In genomic region chr7:100124301-100125229, GRCh38 we compare ENCODE assay signal across 1 cellular context.
TF ChIP-seq lines count a peak whose summit lies in the region.

No MANE protein-coding gene starts in this region.

TF ChIP-seq in K562, 482 proteins besides CTCF, POLR2A, EP300 and RAD21 (continues in another document):
- TF ChIP-seq KDM2B (CRISPR knock-in tag; IDR thresholded peaks at IDR 0.05) (no peak), MTF1 (CRISPR knock-in tag; IDR thresholded peaks at IDR 0.05; ENCODE audit: borderline replicate concordance) (no peak), MEF2D (tag; conservative IDR thresholded peaks at IDR 0.05; ENCODE audit: low read depth) (no peak), C11orf30 (IDR thresholded peaks at IDR 0.05; ENCODE audit: low read depth) (peak; percentile 46; the same call in 1 of the 2 replicates), ZNF780A (CRISPR knock-in tag; IDR thresholded peaks at IDR 0.05) (no peak), SIX5 (IDR thresholded peaks at IDR 0.05; ENCODE audit: borderline replicate concordance in 1 of 2, insufficient read depth in 1 of 2, low read depth in 1 of 2, low read length in 2 of 2) (no peak), PPARD (CRISPR knock-in tag; IDR thresholded peaks at IDR 0.05) (no peak), MLLT1 (IDR thresholded peaks at IDR 0.05) (peak; percentile 19 to 38; a peak in 1 of 4 replicates), ZNF23 (CRISPR knock-in tag; IDR thresholded peaks at IDR 0.05) (no peak), TARDBP (IDR thresholded peaks at IDR 0.05) (no peak), RCOR1 (IDR thresholded peaks at IDR 0.05; ENCODE audit: borderline replicate concordance in 1 of 2, low read depth in 2 of 2, low read length in 2 of 2) (no peak), PURB (CRISPR knock-in tag; IDR thresholded peaks at IDR 0.05; ENCODE audit: low read depth) (no peak), ZNF75A (CRISPR knock-in tag; IDR thresholded peaks at IDR 0.05) (no peak), CHD4 (IDR thresholded peaks at IDR 0.05; ENCODE audit: insufficient read depth, insufficient replicate concordance, low read depth, low read length, poor library complexity, severe bottlenecking) (no peak), ZFP91 (CRISPR knock-in tag; IDR thresholded peaks at IDR 0.05) (no peak), SAP30 (IDR thresholded peaks at IDR 0.05; ENCODE audit: borderline replicate concordance, insufficient read depth, low read depth, low read length, poor library complexity, severe bottlenecking) (no peak), NFE2L1 (tag; IDR thresholded peaks at IDR 0.05; ENCODE audit: borderline replicate concordance, low read depth) (no peak), POLR3G (IDR thresholded peaks at IDR 0.05; ENCODE audit: extremely low read depth, insufficient read length, insufficient replicate concordance) (no peak), ARID1B (IDR thresholded peaks at IDR 0.05) (peak; percentile 16; the same call in 1 of the 2 replicates), CBX5 (IDR thresholded peaks at IDR 0.05; ENCODE audit: borderline replicate concordance, low read depth) (no peak), ELF1 (tag; IDR thresholded peaks at IDR 0.05) (no peak), ZBTB8A (IDR thresholded peaks at IDR 0.05; ENCODE audit: partially characterized antibody) (no peak), HDGF (IDR thresholded peaks at IDR 0.05) (no peak), SMARCB1 (IDR thresholded peaks at IDR 0.05; ENCODE audit: insufficient read length, low read depth) (no peak), BACH1 (tag; IDR thresholded peaks at IDR 0.05) (no peak), ZNF584 (CRISPR knock-in tag; IDR thresholded peaks at IDR 0.05; ENCODE audit: low read depth) (0 out of 2 replicates have a peak, but pooled peaks have one; percentile 22), SMARCE1 (IDR thresholded peaks at IDR 0.05) (no peak), ZNF121 (CRISPR knock-in tag; conservative IDR thresholded peaks at IDR 0.05) (no peak), HNRNPH1 (optimal IDR thresholded peaks at IDR 0.05; ENCODE audit: low read depth, low read length) (no peak), ZNF184 (CRISPR knock-in tag; IDR thresholded peaks at IDR 0.05) (no peak), RBM39 (optimal IDR thresholded peaks at IDR 0.05; ENCODE audit: low read depth, low read length) (no peak), SETDB1 (IDR thresholded peaks at IDR 0.05; ENCODE audit: low read length) (no peak), ZNF79 (CRISPR knock-in tag; IDR thresholded peaks at IDR 0.05; ENCODE audit: low read depth) (no peak), HSF4 (CRISPR knock-in tag; IDR thresholded peaks at IDR 0.05; ENCODE audit: borderline replicate concordance) (no peak), PHF20 (IDR thresholded peaks at IDR 0.05; ENCODE audit: partially characterized antibody) (no peak), ZC3H11A (IDR thresholded peaks at IDR 0.05; ENCODE audit: low read depth, low read length) (no peak), TBL1XR1 (IDR thresholded peaks at IDR 0.05; ENCODE audit: low read length in 2 of 2) (no peak), CHD2 (IDR thresholded peaks at IDR 0.05; ENCODE audit: low read depth, low read length) (no peak), ZNF583 (CRISPR knock-in tag; IDR thresholded peaks at IDR 0.05) (0 out of 2 replicates have a peak, but pooled peaks have one; percentile 35), BCOR (IDR thresholded peaks at IDR 0.05) (no peak)
- TF ChIP-seq, protein P1, sequence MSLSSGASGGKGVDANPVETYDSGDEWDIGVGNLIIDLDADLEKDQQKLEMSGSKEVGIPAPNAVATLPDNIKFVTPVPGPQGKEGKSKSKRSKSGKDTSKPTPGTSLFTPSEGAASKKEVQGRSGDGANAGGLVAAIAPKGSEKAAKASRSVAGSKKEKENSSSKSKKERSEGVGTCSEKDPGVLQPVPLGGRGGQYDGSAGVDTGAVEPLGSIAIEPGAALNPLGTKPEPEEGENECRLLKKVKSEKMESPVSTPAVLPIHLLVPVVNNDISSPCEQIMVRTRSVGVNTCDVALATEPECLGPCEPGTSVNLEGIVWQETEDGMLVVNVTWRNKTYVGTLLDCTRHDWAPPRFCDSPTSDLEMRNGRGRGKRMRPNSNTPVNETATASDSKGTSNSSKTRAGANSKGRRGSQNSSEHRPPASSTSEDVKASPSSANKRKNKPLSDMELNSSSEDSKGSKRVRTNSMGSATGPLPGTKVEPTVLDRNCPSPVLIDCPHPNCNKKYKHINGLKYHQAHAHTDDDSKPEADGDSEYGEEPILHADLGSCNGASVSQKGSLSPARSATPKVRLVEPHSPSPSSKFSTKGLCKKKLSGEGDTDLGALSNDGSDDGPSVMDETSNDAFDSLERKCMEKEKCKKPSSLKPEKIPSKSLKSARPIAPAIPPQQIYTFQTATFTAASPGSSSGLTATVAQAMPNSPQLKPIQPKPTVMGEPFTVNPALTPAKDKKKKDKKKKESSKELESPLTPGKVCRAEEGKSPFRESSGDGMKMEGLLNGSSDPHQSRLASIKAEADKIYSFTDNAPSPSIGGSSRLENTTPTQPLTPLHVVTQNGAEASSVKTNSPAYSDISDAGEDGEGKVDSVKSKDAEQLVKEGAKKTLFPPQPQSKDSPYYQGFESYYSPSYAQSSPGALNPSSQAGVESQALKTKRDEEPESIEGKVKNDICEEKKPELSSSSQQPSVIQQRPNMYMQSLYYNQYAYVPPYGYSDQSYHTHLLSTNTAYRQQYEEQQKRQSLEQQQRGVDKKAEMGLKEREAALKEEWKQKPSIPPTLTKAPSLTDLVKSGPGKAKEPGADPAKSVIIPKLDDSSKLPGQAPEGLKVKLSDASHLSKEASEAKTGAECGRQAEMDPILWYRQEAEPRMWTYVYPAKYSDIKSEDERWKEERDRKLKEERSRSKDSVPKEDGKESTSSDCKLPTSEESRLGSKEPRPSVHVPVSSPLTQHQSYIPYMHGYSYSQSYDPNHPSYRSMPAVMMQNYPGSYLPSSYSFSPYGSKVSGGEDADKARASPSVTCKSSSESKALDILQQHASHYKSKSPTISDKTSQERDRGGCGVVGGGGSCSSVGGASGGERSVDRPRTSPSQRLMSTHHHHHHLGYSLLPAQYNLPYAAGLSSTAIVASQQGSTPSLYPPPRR (CRISPR knock-in tag; IDR thresholded peaks at IDR 0.05; ENCODE audit: borderline replicate concordance), result no peak
- TF ChIP-seq, protein P2, sequence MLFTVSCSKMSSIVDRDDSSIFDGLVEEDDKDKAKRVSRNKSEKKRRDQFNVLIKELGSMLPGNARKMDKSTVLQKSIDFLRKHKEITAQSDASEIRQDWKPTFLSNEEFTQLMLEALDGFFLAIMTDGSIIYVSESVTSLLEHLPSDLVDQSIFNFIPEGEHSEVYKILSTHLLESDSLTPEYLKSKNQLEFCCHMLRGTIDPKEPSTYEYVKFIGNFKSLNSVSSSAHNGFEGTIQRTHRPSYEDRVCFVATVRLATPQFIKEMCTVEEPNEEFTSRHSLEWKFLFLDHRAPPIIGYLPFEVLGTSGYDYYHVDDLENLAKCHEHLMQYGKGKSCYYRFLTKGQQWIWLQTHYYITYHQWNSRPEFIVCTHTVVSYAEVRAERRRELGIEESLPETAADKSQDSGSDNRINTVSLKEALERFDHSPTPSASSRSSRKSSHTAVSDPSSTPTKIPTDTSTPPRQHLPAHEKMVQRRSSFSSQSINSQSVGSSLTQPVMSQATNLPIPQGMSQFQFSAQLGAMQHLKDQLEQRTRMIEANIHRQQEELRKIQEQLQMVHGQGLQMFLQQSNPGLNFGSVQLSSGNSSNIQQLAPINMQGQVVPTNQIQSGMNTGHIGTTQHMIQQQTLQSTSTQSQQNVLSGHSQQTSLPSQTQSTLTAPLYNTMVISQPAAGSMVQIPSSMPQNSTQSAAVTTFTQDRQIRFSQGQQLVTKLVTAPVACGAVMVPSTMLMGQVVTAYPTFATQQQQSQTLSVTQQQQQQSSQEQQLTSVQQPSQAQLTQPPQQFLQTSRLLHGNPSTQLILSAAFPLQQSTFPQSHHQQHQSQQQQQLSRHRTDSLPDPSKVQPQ (CRISPR knock-in tag; IDR thresholded peaks at IDR 0.05; ENCODE audit: borderline replicate concordance), result no peak
- TF ChIP-seq, protein P3, sequence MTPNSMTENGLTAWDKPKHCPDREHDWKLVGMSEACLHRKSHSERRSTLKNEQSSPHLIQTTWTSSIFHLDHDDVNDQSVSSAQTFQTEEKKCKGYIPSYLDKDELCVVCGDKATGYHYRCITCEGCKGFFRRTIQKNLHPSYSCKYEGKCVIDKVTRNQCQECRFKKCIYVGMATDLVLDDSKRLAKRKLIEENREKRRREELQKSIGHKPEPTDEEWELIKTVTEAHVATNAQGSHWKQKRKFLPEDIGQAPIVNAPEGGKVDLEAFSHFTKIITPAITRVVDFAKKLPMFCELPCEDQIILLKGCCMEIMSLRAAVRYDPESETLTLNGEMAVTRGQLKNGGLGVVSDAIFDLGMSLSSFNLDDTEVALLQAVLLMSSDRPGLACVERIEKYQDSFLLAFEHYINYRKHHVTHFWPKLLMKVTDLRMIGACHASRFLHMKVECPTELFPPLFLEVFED (CRISPR knock-in tag; conservative IDR thresholded peaks at IDR 0.05), result 0 out of 2 replicates have a peak, but pooled peaks have one; percentile 71
- TF ChIP-seq, protein P4, sequence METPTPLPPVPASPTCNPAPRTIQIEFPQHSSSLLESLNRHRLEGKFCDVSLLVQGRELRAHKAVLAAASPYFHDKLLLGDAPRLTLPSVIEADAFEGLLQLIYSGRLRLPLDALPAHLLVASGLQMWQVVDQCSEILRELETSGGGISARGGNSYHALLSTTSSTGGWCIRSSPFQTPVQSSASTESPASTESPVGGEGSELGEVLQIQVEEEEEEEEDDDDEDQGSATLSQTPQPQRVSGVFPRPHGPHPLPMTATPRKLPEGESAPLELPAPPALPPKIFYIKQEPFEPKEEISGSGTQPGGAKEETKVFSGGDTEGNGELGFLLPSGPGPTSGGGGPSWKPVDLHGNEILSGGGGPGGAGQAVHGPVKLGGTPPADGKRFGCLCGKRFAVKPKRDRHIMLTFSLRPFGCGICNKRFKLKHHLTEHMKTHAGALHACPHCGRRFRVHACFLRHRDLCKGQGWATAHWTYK (CRISPR knock-in tag; IDR thresholded peaks at IDR 0.05), result no peak
- TF ChIP-seq, protein P5, sequence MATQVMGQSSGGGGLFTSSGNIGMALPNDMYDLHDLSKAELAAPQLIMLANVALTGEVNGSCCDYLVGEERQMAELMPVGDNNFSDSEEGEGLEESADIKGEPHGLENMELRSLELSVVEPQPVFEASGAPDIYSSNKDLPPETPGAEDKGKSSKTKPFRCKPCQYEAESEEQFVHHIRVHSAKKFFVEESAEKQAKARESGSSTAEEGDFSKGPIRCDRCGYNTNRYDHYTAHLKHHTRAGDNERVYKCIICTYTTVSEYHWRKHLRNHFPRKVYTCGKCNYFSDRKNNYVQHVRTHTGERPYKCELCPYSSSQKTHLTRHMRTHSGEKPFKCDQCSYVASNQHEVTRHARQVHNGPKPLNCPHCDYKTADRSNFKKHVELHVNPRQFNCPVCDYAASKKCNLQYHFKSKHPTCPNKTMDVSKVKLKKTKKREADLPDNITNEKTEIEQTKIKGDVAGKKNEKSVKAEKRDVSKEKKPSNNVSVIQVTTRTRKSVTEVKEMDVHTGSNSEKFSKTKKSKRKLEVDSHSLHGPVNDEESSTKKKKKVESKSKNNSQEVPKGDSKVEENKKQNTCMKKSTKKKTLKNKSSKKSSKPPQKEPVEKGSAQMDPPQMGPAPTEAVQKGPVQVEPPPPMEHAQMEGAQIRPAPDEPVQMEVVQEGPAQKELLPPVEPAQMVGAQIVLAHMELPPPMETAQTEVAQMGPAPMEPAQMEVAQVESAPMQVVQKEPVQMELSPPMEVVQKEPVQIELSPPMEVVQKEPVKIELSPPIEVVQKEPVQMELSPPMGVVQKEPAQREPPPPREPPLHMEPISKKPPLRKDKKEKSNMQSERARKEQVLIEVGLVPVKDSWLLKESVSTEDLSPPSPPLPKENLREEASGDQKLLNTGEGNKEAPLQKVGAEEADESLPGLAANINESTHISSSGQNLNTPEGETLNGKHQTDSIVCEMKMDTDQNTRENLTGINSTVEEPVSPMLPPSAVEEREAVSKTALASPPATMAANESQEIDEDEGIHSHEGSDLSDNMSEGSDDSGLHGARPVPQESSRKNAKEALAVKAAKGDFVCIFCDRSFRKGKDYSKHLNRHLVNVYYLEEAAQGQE (CRISPR knock-in tag; IDR thresholded peaks at IDR 0.05; ENCODE audit: low read depth), result no peak
- TF ChIP-seq, protein P6, sequence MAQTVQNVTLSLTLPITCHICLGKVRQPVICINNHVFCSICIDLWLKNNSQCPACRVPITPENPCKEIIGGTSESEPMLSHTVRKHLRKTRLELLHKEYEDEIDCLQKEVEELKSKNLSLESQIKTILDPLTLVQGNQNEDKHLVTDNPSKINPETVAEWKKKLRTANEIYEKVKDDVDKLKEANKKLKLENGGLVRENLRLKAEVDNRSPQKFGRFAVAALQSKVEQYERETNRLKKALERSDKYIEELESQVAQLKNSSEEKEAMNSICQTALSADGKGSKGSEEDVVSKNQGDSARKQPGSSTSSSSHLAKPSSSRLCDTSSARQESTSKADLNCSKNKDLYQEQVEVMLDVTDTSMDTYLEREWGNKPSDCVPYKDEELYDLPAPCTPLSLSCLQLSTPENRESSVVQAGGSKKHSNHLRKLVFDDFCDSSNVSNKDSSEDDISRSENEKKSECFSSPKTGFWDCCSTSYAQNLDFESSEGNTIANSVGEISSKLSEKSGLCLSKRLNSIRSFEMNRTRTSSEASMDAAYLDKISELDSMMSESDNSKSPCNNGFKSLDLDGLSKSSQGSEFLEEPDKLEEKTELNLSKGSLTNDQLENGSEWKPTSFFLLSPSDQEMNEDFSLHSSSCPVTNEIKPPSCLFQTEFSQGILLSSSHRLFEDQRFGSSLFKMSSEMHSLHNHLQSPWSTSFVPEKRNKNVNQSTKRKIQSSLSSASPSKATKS (CRISPR knock-in tag; IDR thresholded peaks at IDR 0.05), result no peak
